In the genomic region with DNA sequence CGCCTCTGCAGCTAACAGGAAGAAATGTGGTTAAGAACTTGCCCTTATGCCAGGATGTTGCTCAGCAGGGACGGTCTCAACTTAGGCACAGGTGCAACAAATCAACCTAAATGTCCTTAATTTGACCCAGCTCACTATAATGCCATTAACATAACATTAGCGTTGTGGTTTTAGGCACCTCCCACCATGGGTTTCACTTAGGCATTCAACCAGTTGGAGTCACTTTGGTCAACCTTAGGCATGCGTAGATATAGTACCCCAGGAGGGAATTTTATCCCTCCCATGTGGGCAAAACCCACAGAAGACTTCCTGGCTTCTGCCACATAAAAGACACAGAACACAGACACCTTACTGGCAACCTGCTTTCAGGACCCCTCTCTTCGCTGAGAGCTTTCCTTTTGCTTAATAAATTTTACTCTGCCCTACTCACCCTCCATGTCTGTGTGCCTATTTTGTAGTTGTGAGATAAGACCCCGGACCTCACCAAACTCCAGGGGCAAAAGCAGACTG, we compare ENCODE assay signal across 9 cellular contexts. TPM values are rescaled to one million over a fixed set of nuclear protein-coding genes. Genes with fewer than 3 reads are reported as not detected.
DNase-seq lines count a peak whose midpoint lies in the region; ATAC-seq and TF ChIP-seq lines count a peak whose summit lies in the region.
"Had no signal": no experiment of that assay in that cellular context is flagged by ENCODE, and none has a peak within 500 bp of the region (broad histone marks: within the 10 kb centered on the region; RNA-seq: fewer than 3 reads in every experiment).

No MANE protein-coding gene starts in this region.

- ATAC-seq in HG03378 (IDR thresholded peaks at IDR 0.05; ENCODE audit: unreplicated experiment) (peak; percentile 94), left colon (peak; percentile 24)

- intact Hi-C loops in left colon (cut with DNase I, micrococcal nuclease): no loop called here
- intact Hi-C loops in dorsolateral prefrontal cortex (cut with DNase I): no loop called here

- H3K4me3 ChIP-seq in dorsolateral prefrontal cortex: no peak overlapping the region
- H3K4me3 ChIP-seq: psoas muscle had no signal

- no peak for TF ChIP-seq CTCF in dorsolateral prefrontal cortex (IDR thresholded peaks at IDR 0.05 in 54 of 56, conservative IDR thresholded peaks at IDR 0.05 in 2 of 56; ENCODE audit: low read depth in 1 of 56, partially characterized antibody in 56 of 56)

- DNase-seq in NCI-H82 (lab: John Stamatoyannopoulos, UW) (peak; percentile 4), NCI-H82 treated with DMSO at 0.1 percent for 48 hours (lab: John Stamatoyannopoulos, UW; ENCODE audit: unreplicated experiment) (no peak), left colon (no peak), DMS79 treated with DMSO at 0.1 percent for 48 hours (lab: John Stamatoyannopoulos, UW) (no peak), dorsolateral prefrontal cortex (no peak), GM03348 (ENCODE audit: low spot score) (no peak)
- peak; percentile 22 for DNase-seq in activated CD4-positive, alpha-beta T cell treated with anti-CD3 and anti-CD28 coated beads for 1 hour
- DNase-seq: psoas muscle had no signal

- no peaks in the 10 kb centered on the region for H3K27me3 ChIP-seq in dorsolateral prefrontal cortex

- peak overlapping the region in 1 of 59 donors; percentile 68 for H3K27ac ChIP-seq in dorsolateral prefrontal cortex
- H3K27ac ChIP-seq: psoas muscle had no signal

RNA-seq across cellular contexts. Expression of a gene that starts 8.7 kb away (rescaled TPM):
- total RNA-seq in left colon (100 to 1,000 TPM; 112 to 120 TPM), dorsolateral prefrontal cortex (10 to 100 TPM; 16.7 to 39.0 (median 28.3) TPM)

RNA-seq across cellular contexts. Expression of a gene that starts 59.8 kb away (rescaled TPM):
- total RNA-seq in left colon (10 to 100 TPM; 21.2 to 35.3 TPM), dorsolateral prefrontal cortex (10 to 100 TPM in 3 of 120 experiments, 1 to 10 TPM in 115, under 1 TPM in 2; 0.80 to 12.9 (median 4.4) TPM)

Comparison
In these comparisons a context has a peak if more than half of its experiments do, and no peak if none do; other contexts are left out.
1. DNase-seq: peak in NCI-H82 (single experiment) and activated CD4-positive, alpha-beta T cell treated with anti-CD3 and anti-CD28 coated beads for 1 hour (single experiment); none in NCI-H82 treated with DMSO at 0.1 percent for 48 hours (single experiment), left colon (0 of 2), DMS79 treated with DMSO at 0.1 percent for 48 hours (single experiment), dorsolateral prefrontal cortex (0 of 10) and GM03348 (single experiment).